Comparison of ENCODE assay signal across 12 cellular contexts in genomic region chr6:156978948-156979347, GRCh38.
DNase-seq lines count a peak whose midpoint lies in the region; ATAC-seq and TF ChIP-seq lines count a peak whose summit lies in the region.
"Had no signal": no experiment of that assay in that cellular context is flagged by ENCODE, and none has a peak within 500 bp of the region (broad histone marks: within the 10 kb centered on the region; RNA-seq: fewer than 3 reads in every experiment).

No MANE protein-coding gene starts in this region.

- no peaks in the 10 kb centered on the region for H3K9me3 Mint-ChIP-seq in activated T-cell treated with anti-CD3 and anti-CD28 coated beads, Interleukin-2, amount 50 U/mL, for 4 hours
- no peaks in the 10 kb centered on the region for H3K9me3 Mint-ChIP-seq in stimulated activated naive CD8-positive, alpha-beta T cell treated with anti-CD3 and anti-CD28 coated beads, Interleukin-15, Interleukin-2, amounts not matched to agents 100 ng/mL and 50 ng/mL, for 24 hours

- no peak overlapping the region for H3K4me3 ChIP-seq in left lung
- H3K4me3 ChIP-seq: SJCRH30 had no signal

- intact Hi-C loops in left lung (cut with DNase I): no loop called here

- peaks cover 89% of the 10 kb centered on the region for H3K4me1 Mint-ChIP-seq in activated T-cell treated with anti-CD3 and anti-CD28 coated beads, Interleukin-2, amount 50 U/mL, for 4 hours (ENCODE audit: low read depth)
- peaks cover 87% of the 10 kb centered on the region for H3K4me1 Mint-ChIP-seq in stimulated activated naive CD8-positive, alpha-beta T cell treated with anti-CD3 and anti-CD28 coated beads, Interleukin-15, Interleukin-2, amounts not matched to agents 100 ng/mL and 50 ng/mL, for 24 hours (ENCODE audit: low read depth)

- no peak overlapping the region for H3K4me3 Mint-ChIP-seq in activated T-cell treated with anti-CD3 and anti-CD28 coated beads, Interleukin-2, amount 50 U/mL, for 4 hours
- H3K4me3 Mint-ChIP-seq in stimulated activated naive CD8-positive, alpha-beta T cell treated with anti-CD3 and anti-CD28 coated beads, Interleukin-15, Interleukin-2, amounts not matched to agents 100 ng/mL and 50 ng/mL, for 24 hours: no peak overlapping the region

- H3K27ac Mint-ChIP-seq in stimulated activated naive CD8-positive, alpha-beta T cell treated with anti-CD3 and anti-CD28 coated beads, Interleukin-15, Interleukin-2, amounts not matched to agents 100 ng/mL and 50 ng/mL, for 24 hours: peak overlapping the region; percentile 14

- H3K27ac ChIP-seq in left lung: no peak overlapping the region
- H3K27ac ChIP-seq: SJCRH30 had no signal

- H3K36me3 Mint-ChIP-seq in activated T-cell treated with anti-CD3 and anti-CD28 coated beads, Interleukin-2, amount 50 U/mL, for 4 hours (ENCODE audit: insufficient read depth): no peaks in the 10 kb centered on the region
- H3K36me3 Mint-ChIP-seq in stimulated activated naive CD8-positive, alpha-beta T cell treated with anti-CD3 and anti-CD28 coated beads, Interleukin-15, Interleukin-2, amounts not matched to agents 100 ng/mL and 50 ng/mL, for 24 hours (ENCODE audit: low read depth): no peaks in the 10 kb centered on the region

- TF ChIP-seq CTCF in left lung (IDR thresholded peaks at IDR 0.05): no peak

- peaks cover 9 to 27% of the 10 kb centered on the region in 2 donors for H3K4me1 ChIP-seq in left lung

- no peaks in the 10 kb centered on the region for H3K9me3 ChIP-seq in left lung
- H3K9me3 ChIP-seq: SJCRH30 had no signal

- peak; percentile 72 to 73 for ATAC-seq in activated T-cell treated with anti-CD3 and anti-CD28 coated beads, Interleukin-2, amount 50 U/mL, for 4 hours
- ATAC-seq in HG02852 (IDR thresholded peaks at IDR 0.05; ENCODE audit: unreplicated experiment) (peak; percentile 70), HG03575 (IDR thresholded peaks at IDR 0.05; ENCODE audit: extremely low read depth, insufficient number of reproducible peaks, low FRiP score, unreplicated experiment) (peak; percentile 45), left lung (no peak)

- no peaks in the 10 kb centered on the region for H3K36me3 ChIP-seq in left lung
- H3K36me3 ChIP-seq: SJCRH30 had no signal

- H3K27me3 Mint-ChIP-seq in activated T-cell treated with anti-CD3 and anti-CD28 coated beads, Interleukin-2, amount 50 U/mL, for 4 hours (ENCODE audit: low read depth): no peaks in the 10 kb centered on the region
- H3K27me3 Mint-ChIP-seq in stimulated activated naive CD8-positive, alpha-beta T cell treated with anti-CD3 and anti-CD28 coated beads, Interleukin-15, Interleukin-2, amounts not matched to agents 100 ng/mL and 50 ng/mL, for 24 hours: no peaks in the 10 kb centered on the region

- DNase-seq in activated T-cell treated with anti-CD3 and anti-CD28 coated beads, Interleukin-2, amount 50 U/mL, for 4 hours: no peak
- DNase-seq in activated T-cell treated with anti-CD3 and anti-CD28 coated beads, Interleukin-2, amount 50 U/mL, for 48 hours: no peak
- DNase-seq in NOMO-1 treated with DMSO at 0.1 percent for 48 hours (lab: John Stamatoyannopoulos, UW; ENCODE audit: unreplicated experiment): no peak
- no peak for DNase-seq in left lung
- no peak for DNase-seq in stimulated activated CD4-positive, alpha-beta T cell treated with anti-CD3 and anti-CD28 coated beads, Interleukin-4, amount 100 ng/mL, for 24 hours
- DNase-seq: aorta, NCI-H1417 treated with DMSO at 0.1 percent for 48 hours, NCI-H748 treated with DMSO at 0.1 percent for 48 hours had no signal

- no peaks in the 10 kb centered on the region for H3K27me3 ChIP-seq in left lung
- H3K27me3 ChIP-seq: SJCRH30 had no signal
